8 cellular contexts compared by ENCODE assay signal in the genomic region with DNA sequence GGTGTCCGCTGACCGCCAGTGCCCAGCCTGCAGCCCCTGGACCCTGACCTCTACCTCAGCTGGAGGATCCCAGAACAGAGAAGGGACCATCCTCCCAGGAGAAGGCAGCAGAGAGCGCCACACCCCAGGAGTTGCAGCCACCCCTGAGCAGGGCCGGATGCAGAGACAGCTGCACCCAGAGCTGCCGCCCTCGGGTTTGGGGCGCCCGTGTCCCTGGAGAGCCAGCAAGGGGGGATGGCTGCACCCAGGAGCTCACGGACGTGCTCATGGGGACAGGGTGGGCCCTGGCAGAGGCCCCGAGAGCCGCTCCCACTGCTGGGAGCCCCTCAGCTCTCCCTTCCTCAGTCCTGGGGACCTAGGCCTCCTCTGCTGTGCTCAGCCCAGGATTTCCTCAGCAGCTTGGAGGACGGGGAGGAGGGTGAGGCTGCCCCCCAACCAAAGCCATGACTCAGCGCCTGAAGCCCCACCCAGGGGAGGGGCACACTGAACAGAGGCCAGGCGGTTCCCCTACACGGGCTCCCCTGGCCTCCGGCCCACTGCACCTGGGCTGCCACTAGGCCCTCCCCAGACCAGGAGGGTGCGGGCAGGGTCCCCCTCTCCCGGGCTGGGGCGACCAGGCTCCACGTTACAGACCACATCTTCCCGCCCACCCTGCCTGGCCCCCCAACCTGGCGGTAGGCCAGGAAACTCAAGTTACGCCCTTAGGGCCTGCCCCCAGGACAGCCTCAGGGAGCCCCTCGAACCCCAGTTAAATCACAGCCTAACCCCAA. TPM values are rescaled to one million over a fixed set of nuclear protein-coding genes. Genes with fewer than 3 reads are reported as not detected.
DNase-seq lines count a peak whose midpoint lies in the region; TF ChIP-seq lines count a peak whose summit lies in the region.

No MANE protein-coding gene starts in this region.

- peak overlapping the region; percentile 72 for H3K27ac Mint-ChIP-seq in activated T-helper 2 cell treated with anti-CD3 and anti-CD28 coated beads, Interferon-gamma antibody, Interleukin-2, Interleukin-4, amounts not matched to agents 10 μg/mL and 5 μg/mL and 100 μg/mL, durations not matched to agents 14 hours and 24 hours and 36 hours

- H3K27me3 ChIP-seq in GM23248 (replicated peaks; ENCODE audit: insufficient read depth) (no peaks in the 10 kb centered on the region), Peyer's patch (no peaks in the 10 kb centered on the region), ovary (no peaks in the 10 kb centered on the region), uterus (no peaks in the 10 kb centered on the region)

- H3K4me1 ChIP-seq in GM23248 (ENCODE audit: insufficient read depth) (peaks cover 22% of the 10 kb centered on the region), Peyer's patch (peaks cover 12 to 54% (median 38%) of the 10 kb centered on the region in 4 donors), ovary (ENCODE audit: insufficient read depth) (peaks cover 32% of the 10 kb centered on the region), uterus (peaks cover 0 to 36% of the 10 kb centered on the region in 2 donors)

- peak overlapping the region; percentile 79 for H3K27ac ChIP-seq in GM23248
- peak overlapping the region; percentile 69 to 94 (median 78) for H3K27ac ChIP-seq in Peyer's patch
- H3K27ac ChIP-seq in ovary = peak overlapping the region; percentile 76 to 79
- peak overlapping the region; percentile 87 for H3K27ac ChIP-seq in uterus

- peaks cover 4% of the 10 kb centered on the region; the same call in 1 of the 2 replicates for H3K36me3 ChIP-seq in GM23248 (ENCODE audit: low read depth)
- H3K36me3 ChIP-seq in Peyer's patch = peaks cover 0 to 4% (median 0%) of the 10 kb centered on the region in 3 donors
- no peaks in the 10 kb centered on the region for H3K36me3 ChIP-seq in ovary
- H3K36me3 ChIP-seq in uterus = no peaks in the 10 kb centered on the region

- H3K36me3 Mint-ChIP-seq in activated T-helper 2 cell treated with anti-CD3 and anti-CD28 coated beads, Interferon-gamma antibody, Interleukin-2, Interleukin-4, amounts not matched to agents 10 μg/mL and 5 μg/mL and 100 μg/mL, durations not matched to agents 14 hours and 24 hours and 36 hours (ENCODE audit: low read depth) = peaks cover 2% of the 10 kb centered on the region

- H2AFZ ChIP-seq in GM23248 = no peak overlapping the region

- no peaks in the 10 kb centered on the region for H3K9me2 ChIP-seq in GM23248 (ENCODE audit: insufficient read depth)

- peak overlapping the region; percentile 85 for H3K4me2 ChIP-seq in GM23248 (ENCODE audit: unreplicated experiment)

- no peak for TF ChIP-seq EP300 in ovary (IDR thresholded peaks at IDR 0.05)

- peaks cover 62% of the 10 kb centered on the region for H3K79me2 ChIP-seq in GM23248 (ENCODE audit: insufficient read depth)

- DNase-seq in AG08396 (ENCODE audit: low spot score) (peak; percentile 85), GM23248 (peak; percentile 86), Peyer's patch (peak; percentile 78 to 90 (median 82)), foreskin melanocyte (peak; percentile 31), ovary (peak; percentile 75 to 81 (median 79)), uterus (peak; percentile 85 to 89), NCI-H1930 (lab: John Stamatoyannopoulos, UW) (no peak)
- peak; percentile 65 for DNase-seq in activated T-helper 2 cell treated with anti-CD3 and anti-CD28 coated beads, Interferon-gamma antibody, Interleukin-2, Interleukin-4, amounts not matched to agents 10 μg/mL and 5 μg/mL and 100 μg/mL, durations not matched to agents 14 hours and 24 hours and 36 hours (ENCODE audit: low spot score)

- H4K20me1 ChIP-seq in GM23248 (ENCODE audit: insufficient read depth) = no peaks in the 10 kb centered on the region

- TF ChIP-seq POLR2A in Peyer's patch (IDR thresholded peaks at IDR 0.05) = peak in 1 of 2 donors; percentile 1
- no peak for TF ChIP-seq POLR2A in ovary (IDR thresholded peaks at IDR 0.05)
- TF ChIP-seq POLR2A in uterus (IDR thresholded peaks at IDR 0.05) = peak in 1 of 2 donors; percentile 34

- in situ Hi-C loops in GM23248 (cut with MboI) = no loop called here

- H3K27me3 Mint-ChIP-seq in activated T-helper 2 cell treated with anti-CD3 and anti-CD28 coated beads, Interferon-gamma antibody, Interleukin-2, Interleukin-4, amounts not matched to agents 10 μg/mL and 5 μg/mL and 100 μg/mL, durations not matched to agents 14 hours and 24 hours and 36 hours (ENCODE audit: low read depth) = no peaks in the 10 kb centered on the region

- H3K9ac ChIP-seq in GM23248 = peak overlapping the region; percentile 97

- peaks cover 10% of the 10 kb centered on the region for H3K4me1 Mint-ChIP-seq in activated T-helper 2 cell treated with anti-CD3 and anti-CD28 coated beads, Interferon-gamma antibody, Interleukin-2, Interleukin-4, amounts not matched to agents 10 μg/mL and 5 μg/mL and 100 μg/mL, durations not matched to agents 14 hours and 24 hours and 36 hours (ENCODE audit: low read depth)

- H3K4me3 ChIP-seq in GM23248 = peak overlapping the region; percentile 99
- peak overlapping the region; percentile 32 to 96 (median 78) for H3K4me3 ChIP-seq in Peyer's patch
- peak overlapping the region; percentile 46 for H3K4me3 ChIP-seq in ovary
- H3K4me3 ChIP-seq in uterus = peak overlapping the region; percentile 37 to 66

- peak overlapping the region; percentile 84 for H3K4me3 Mint-ChIP-seq in activated T-helper 2 cell treated with anti-CD3 and anti-CD28 coated beads, Interferon-gamma antibody, Interleukin-2, Interleukin-4, amounts not matched to agents 10 μg/mL and 5 μg/mL and 100 μg/mL, durations not matched to agents 14 hours and 24 hours and 36 hours (ENCODE audit: low read depth)

- no peaks in the 10 kb centered on the region for H3F3A ChIP-seq in GM23248 (ENCODE audit: insufficient read depth)

- peak in 4 of 6 experiments; percentile 2 to 25 (median 18) for TF ChIP-seq CTCF in Peyer's patch (IDR thresholded peaks at IDR 0.05)
- TF ChIP-seq CTCF in ovary (IDR thresholded peaks at IDR 0.05) = no peak
- TF ChIP-seq CTCF in uterus (IDR thresholded peaks at IDR 0.05) = no peak

- H3K9me3 ChIP-seq in GM23248 (ENCODE audit: low read depth) (no peaks in the 10 kb centered on the region), Peyer's patch (no peaks in the 10 kb centered on the region), ovary (no peaks in the 10 kb centered on the region), uterus (no peaks in the 10 kb centered on the region)

- intact Hi-C loops in activated T-helper 2 cell treated with anti-CD3 and anti-CD28 coated beads, Interferon-gamma antibody, Interleukin-2, Interleukin-4, amounts not matched to agents 10 μg/mL and 5 μg/mL and 100 μg/mL, durations not matched to agents 14 hours and 24 hours and 36 hours (cut with micrococcal nuclease) = loop anchor here (5.0 to 10.0 kb wide), 2 partner anchors 69 to 188 kb away; partner anchors contain the start of genes AURKAIP1 and C1orf159
- intact Hi-C loops in ovary (cut with DNase I) (no loop called here), uterus (cut with DNase I; ENCODE audit: low total_unique reads) (loop anchor here (10.0 kb wide), 1 partner anchor 49 kb away; the partner anchor contains the start of gene MXRA8)

- no peaks in the 10 kb centered on the region for H3K9me3 Mint-ChIP-seq in activated T-helper 2 cell treated with anti-CD3 and anti-CD28 coated beads, Interferon-gamma antibody, Interleukin-2, Interleukin-4, amounts not matched to agents 10 μg/mL and 5 μg/mL and 100 μg/mL, durations not matched to agents 14 hours and 24 hours and 36 hours

- WGBS in GM23248 (ENCODE audit: low coverage in 1 of 2, low lambda C conversion rate in 2 of 2, missing lambda C conversion rate in 2 of 2), 2 experiments = 13 to 20% methylated on average over 16 to 23 of the region's 25 CpGs
- WGBS in ovary, 3 donors = 26 to 31% (median 30%) methylated on average over 22 to 25 of the region's 25 CpGs

RNA-seq across cellular contexts. Expression of gene ACAP3, which starts 2.2 kb away (rescaled TPM):
- 58.6 and 68.0 TPM in 2 replicates for total RNA-seq in GM23248 (2014; rRNA removed; shearing (Covaris generic))
- 11.6 and 11.8 TPM in 2 replicates for polyA plus RNA-seq in GM23248 (2016; fragmentation: Nextera tagmentation; extraction: Ambion mirVana)
- 100 to 1,000 TPM in 2 of 4 donors, 10 to 100 TPM in 2; 78.1 to 156 (median 110) TPM for total RNA-seq in Peyer's patch
- total RNA-seq in activated T-helper 2 cell treated with anti-CD3 and anti-CD28 coated beads, Interferon-gamma antibody, Interleukin-2, Interleukin-4, amounts not matched to agents 10 μg/mL and 5 μg/mL and 100 μg/mL, durations not matched to agents 14 hours and 24 hours and 36 hours = 43.4 and 50.1 TPM in 2 replicates
- 10 to 100 TPM; 23.1 to 62.4 (median 46.4) TPM for total RNA-seq in ovary
- polyA plus RNA-seq in ovary = 10 to 100 TPM in 1 of 2 donors, 1 to 10 TPM in 1; 3.5 to 33.4 TPM
- total RNA-seq in uterus = 10 to 100 TPM; 11.2 to 98.5 (median 44.0) TPM

RNA-seq across cellular contexts. Expression of gene PUSL1, which starts 2.9 kb away (rescaled TPM):
- total RNA-seq in GM23248 (2014; rRNA removed; shearing (Covaris generic)) = 36.2 and 46.5 TPM in 2 replicates
- 28.3 and 30.9 TPM in 2 replicates for polyA plus RNA-seq in GM23248 (2016; fragmentation: Nextera tagmentation; extraction: Ambion mirVana)
- total RNA-seq in Peyer's patch = 10 to 100 TPM; 12.4 to 38.9 (median 24.4) TPM
- 31.6 and 31.8 TPM in 2 replicates for total RNA-seq in activated T-helper 2 cell treated with anti-CD3 and anti-CD28 coated beads, Interferon-gamma antibody, Interleukin-2, Interleukin-4, amounts not matched to agents 10 μg/mL and 5 μg/mL and 100 μg/mL, durations not matched to agents 14 hours and 24 hours and 36 hours
- total RNA-seq in ovary = 10 to 100 TPM; 12.5 to 27.6 (median 21.7) TPM
- polyA plus RNA-seq in ovary = 10 to 100 TPM in 1 of 2 donors, under 1 TPM in 1; 0.18 to 14.7 TPM
- total RNA-seq in uterus = 10 to 100 TPM; 14.7 to 34.1 (median 24.3) TPM

RNA-seq across cellular contexts. Expression of gene INTS11, which starts 19.0 kb away (rescaled TPM):
- 80.1 and 90.0 TPM in 2 replicates for total RNA-seq in GM23248 (2014; rRNA removed; shearing (Covaris generic))
- polyA plus RNA-seq in GM23248 (2016; fragmentation: Nextera tagmentation; extraction: Ambion mirVana) (70.2 and 72.8 TPM in 2 replicates), ovary (100 to 1,000 TPM in 1 of 2 donors, 10 to 100 TPM in 1; 72.6 to 119 TPM)
- total RNA-seq in Peyer's patch (100 to 1,000 TPM; 146 to 359 (median 273) TPM), ovary (100 to 1,000 TPM; 102 to 135 (median 109) TPM), uterus (100 to 1,000 TPM in 2 of 4 donors, 10 to 100 TPM in 2; 45.6 to 277 (median 130) TPM)
- total RNA-seq in activated T-helper 2 cell treated with anti-CD3 and anti-CD28 coated beads, Interferon-gamma antibody, Interleukin-2, Interleukin-4, amounts not matched to agents 10 μg/mL and 5 μg/mL and 100 μg/mL, durations not matched to agents 14 hours and 24 hours and 36 hours = 127 and 138 TPM in 2 replicates

RNA-seq across cellular contexts. Expression of gene CPTP, which starts 19.1 kb away (rescaled TPM):
- total RNA-seq in GM23248 (2014; rRNA removed; shearing (Covaris generic)) = 30.5 and 39.0 TPM in 2 replicates
- polyA plus RNA-seq in GM23248 (2016; fragmentation: Nextera tagmentation; extraction: Ambion mirVana) (28.0 and 33.2 TPM in 2 replicates), ovary (10 to 100 TPM in 1 of 2 donors, 1 to 10 TPM in 1; 2.4 to 18.3 TPM)
- total RNA-seq in Peyer's patch (10 to 100 TPM; 10.7 to 94.0 (median 84.6) TPM), ovary (10 to 100 TPM; 13.8 to 21.0 (median 14.8) TPM), uterus (10 to 100 TPM in 2 of 4 donors, 1 to 10 TPM in 2; 3.5 to 23.9 (median 16.4) TPM)
- 12.1 and 13.1 TPM in 2 replicates for total RNA-seq in activated T-helper 2 cell treated with anti-CD3 and anti-CD28 coated beads, Interferon-gamma antibody, Interleukin-2, Interleukin-4, amounts not matched to agents 10 μg/mL and 5 μg/mL and 100 μg/mL, durations not matched to agents 14 hours and 24 hours and 36 hours

RNA-seq across cellular contexts. Expression of gene SCNN1D, which starts 25.2 kb away (rescaled TPM):
- total RNA-seq in GM23248 (2014; rRNA removed; shearing (Covaris generic)) = 0.76 and 2.5 TPM in 2 replicates
- polyA plus RNA-seq in GM23248 (2016; fragmentation: Nextera tagmentation; extraction: Ambion mirVana) (0.46 and 0.55 TPM in 2 replicates), ovary (1 to 10 TPM in 1 of 2 donors, under 1 TPM in 1; 0.27 to 7.9 TPM)
- total RNA-seq in Peyer's patch (10 to 100 TPM in 3 of 4 donors, not detected in 1; 10.9 to 21.6 (median 16.9) TPM), ovary (10 to 100 TPM in 1 of 7 donors, 1 to 10 TPM in 6; 6.3 to 10.2 (median 9.1) TPM), uterus (1 to 10 TPM in 3 of 4 donors, under 1 TPM in 1; 0.26 to 8.4 (median 4.4) TPM)
- 3.5 and 4.1 TPM in 2 replicates for total RNA-seq in activated T-helper 2 cell treated with anti-CD3 and anti-CD28 coated beads, Interferon-gamma antibody, Interleukin-2, Interleukin-4, amounts not matched to agents 10 μg/mL and 5 μg/mL and 100 μg/mL, durations not matched to agents 14 hours and 24 hours and 36 hours

Comparison
In these comparisons a context has a peak if more than half of its experiments do, and no peak if none do; other contexts are left out.
1. DNase-seq: peak in AG08396 (single experiment), GM23248 (single experiment), Peyer's patch (3 of 3), activated T-helper 2 cell treated with anti-CD3 and anti-CD28 coated beads, Interferon-gamma antibody, Interleukin-2, Interleukin-4, amounts not matched to agents 10 μg/mL and 5 μg/mL and 100 μg/mL, durations not matched to agents 14 hours and 24 hours and 36 hours (single experiment), foreskin melanocyte (single experiment), ovary (5 of 5) and uterus (2 of 2); none in NCI-H1930 (0 of 2).
2. H3K4me3 ChIP-seq: peak in every context shown above with its lines; median percentile 99 in GM23248; 78 in Peyer's patch; 52 in uterus; 46 in ovary.
3. CTCF ChIP-seq: peak in Peyer's patch (4 of 6); none in ovary (0 of 3) and uterus (0 of 4).
4. intact Hi-C loops: an anchor here in activated T-helper 2 cell treated with anti-CD3 and anti-CD28 coated beads, Interferon-gamma antibody, Interleukin-2, Interleukin-4, amounts not matched to agents 10 μg/mL and 5 μg/mL and 100 μg/mL, durations not matched to agents 14 hours and 24 hours and 36 hours (5.0 to 10.0 kb wide) and uterus (10.0 kb wide); none called in ovary.
5. Peak in every context shown above with its lines, with median percentiles within 50 percentile points of each other: H3K27ac ChIP-seq.